Comparison of ENCODE assay signal across 9 cellular contexts in genomic region chr16:67415421-67415820, GRCh38. TPM values are rescaled to one million over a fixed set of nuclear protein-coding genes. Genes with fewer than 3 reads are reported as not detected.
DNase-seq lines count a peak whose midpoint lies in the region; ATAC-seq, FAIRE-seq and TF ChIP-seq lines count a peak whose summit lies in the region.
"Not testable (repeated sequence)": the region's sequence is repeated elsewhere in the genome, so short reads cannot be mapped to it uniquely, and the experiment has no call there.
"Had no signal": no experiment of that assay in that cellular context is flagged by ENCODE, and none has a peak within 500 bp of the region (broad histone marks: within the 10 kb centered on the region; RNA-seq: fewer than 3 reads in every experiment).

No MANE protein-coding gene starts in this region.

- 90% methylated on average over 19 of the region's 19 CpGs for WGBS in A549 (ENCODE audit: missing lambda C conversion rate)

- H3K36me3 Mint-ChIP-seq in WTC11; stimulated activated memory B cell treated with anti-CD40 and anti-IgM and Interleukin-4, amounts not matched to agents 10 μg/mL and 1 μg/mL and 100 μg/mL, for 72 hours: not testable (repeated sequence)

- H3K79me2 ChIP-seq in keratinocyte (ENCODE audit: control insufficient read depth, insufficient read depth, low read length); neural cell (replicated peaks; ENCODE audit: insufficient read depth, low read length): not testable (repeated sequence)

- H3K4me1 Mint-ChIP-seq in WTC11: peaks cover 29% of the 10 kb centered on the region
- peaks cover 20% of the 10 kb centered on the region for H3K4me1 Mint-ChIP-seq in stimulated activated memory B cell treated with anti-CD40 and anti-IgM and Interleukin-4, amounts not matched to agents 10 μg/mL and 1 μg/mL and 100 μg/mL, for 72 hours

- not testable (repeated sequence) for H3K9me3 Mint-ChIP-seq in WTC11; stimulated activated memory B cell treated with anti-CD40 and anti-IgM and Interleukin-4, amounts not matched to agents 10 μg/mL and 1 μg/mL and 100 μg/mL, for 72 hours

- not testable (repeated sequence) for TF ChIP-seq POLR2A in A549 (IDR thresholded peaks at IDR 0.05; ENCODE audit: low read length)

- not testable (repeated sequence) for H4K20me1 ChIP-seq in keratinocyte (ENCODE audit: control insufficient read depth, extremely low read depth, insufficient read depth, low read length); neural cell (ENCODE audit: insufficient read depth)

- dilution Hi-C loops in keratinocyte (cut with MboI; ENCODE audit: extremely low pct_ligation_motif_present, low sequenced_read_pairs): not testable (repeated sequence)

- H2AFZ ChIP-seq in keratinocyte (ENCODE audit: control insufficient read depth, low read length); neural cell (ENCODE audit: low read depth, low read length): not testable (repeated sequence)

- H3K4me3 ChIP-seq in A549: peak overlapping the region; percentile 80
- peak overlapping the region; percentile 66 for H3K4me3 ChIP-seq in HUES48 (ENCODE audit: low read depth, low read length)
- H3K4me3 ChIP-seq in astrocyte of the cerebellum (ENCODE audit: low read depth, low read length): peak overlapping the region; percentile 58
- peak overlapping the region; percentile 70 to 76 (median 72) for H3K4me3 ChIP-seq in keratinocyte (ENCODE audit: control insufficient read depth in 2 of 3, extremely low read depth in 1 of 3, insufficient read depth in 2 of 3, low read depth in 1 of 3, low read length in 3 of 3)
- H3K4me3 ChIP-seq in neural cell (ENCODE audit: low read length): peak overlapping the region; percentile 65

- not testable (repeated sequence) for H3K9me3 ChIP-seq in A549; HUES48 (ENCODE audit: control insufficient read depth, insufficient read depth, low read length); keratinocyte (ENCODE audit: control insufficient read depth, low read depth, low read length); neural cell (ENCODE audit: low read length)

- DNase-seq in A549 (ENCODE audit: low read depth in 1 of 2, low spot score in 1 of 2); WTC11 (ENCODE audit: low spot score); astrocyte of the cerebellum (ENCODE audit: low read depth); epithelial cell of prostate (ENCODE audit: low read depth, low spot score); keratinocyte (ENCODE audit: low read depth, low spot score): not testable (repeated sequence)

- H3K27me3 Mint-ChIP-seq in WTC11 (ENCODE audit: low read depth): peaks cover 24% of the 10 kb centered on the region
- peaks cover 36% of the 10 kb centered on the region for H3K27me3 Mint-ChIP-seq in stimulated activated memory B cell treated with anti-CD40 and anti-IgM and Interleukin-4, amounts not matched to agents 10 μg/mL and 1 μg/mL and 100 μg/mL, for 72 hours

- not testable (repeated sequence) for H3K9me2 ChIP-seq in neural cell (ENCODE audit: insufficient read depth, low read length)

- not testable (repeated sequence) for ATAC-seq in A549; WTC11; stimulated activated memory B cell treated with anti-CD40 and anti-IgM and Interleukin-4, amounts not matched to agents 10 μg/mL and 1 μg/mL and 100 μg/mL, for 72 hours

- TF ChIP-seq RAD21 in A549 (conservative IDR thresholded peaks at IDR 0.05 in 1 of 2, IDR thresholded peaks at IDR 0.05 in 1 of 2); neural cell (conservative IDR thresholded peaks at IDR 0.05): not testable (repeated sequence)

- peak overlapping the region; percentile 9; the same call in 1 of the 2 replicates for H3K27ac Mint-ChIP-seq in WTC11
- H3K27ac Mint-ChIP-seq in stimulated activated memory B cell treated with anti-CD40 and anti-IgM and Interleukin-4, amounts not matched to agents 10 μg/mL and 1 μg/mL and 100 μg/mL, for 72 hours: peak overlapping the region; percentile 85

- peak overlapping the region; percentile 73 for H3K4me3 Mint-ChIP-seq in WTC11
- H3K4me3 Mint-ChIP-seq in stimulated activated memory B cell treated with anti-CD40 and anti-IgM and Interleukin-4, amounts not matched to agents 10 μg/mL and 1 μg/mL and 100 μg/mL, for 72 hours: peak overlapping the region; percentile 68

- H3K4me2 ChIP-seq in A549 (peak overlapping the region; percentile 93), keratinocyte (ENCODE audit: control insufficient read depth, extremely low read depth, insufficient read depth, low read depth, low read length) (peak overlapping the region; percentile 90)
- H3K4me2 ChIP-seq in neural cell (ENCODE audit: low read length): not testable (repeated sequence)

- FAIRE-seq in A549 (lab: Jason Lieb, UNC); keratinocyte (lab: Jason Lieb, UNC): not testable (repeated sequence)

- not testable (repeated sequence) for H3K9ac ChIP-seq in HUES48 (ENCODE audit: low read depth, low read length)
- H3K9ac ChIP-seq in keratinocyte (ENCODE audit: control insufficient read depth, extremely low read depth, insufficient read depth, low read length): peak overlapping the region; percentile 83
- H3K9ac ChIP-seq in neural cell (ENCODE audit: low read length): peak overlapping the region; percentile 59

- in situ Hi-C loops in astrocyte of the cerebellum (cut with HindIII; ENCODE audit: low sequenced_read_pairs): not testable (repeated sequence)

- not testable (repeated sequence) for TF ChIP-seq EP300 in A549 (IDR thresholded peaks at IDR 0.05); neural cell (conservative IDR thresholded peaks at IDR 0.05; ENCODE audit: poor library complexity, severe bottlenecking)

- not testable (repeated sequence) for TF ChIP-seq CTCF in A549 (IDR thresholded peaks at IDR 0.05); WTC11 (IDR thresholded peaks at IDR 0.05); astrocyte of the cerebellum (IDR thresholded peaks at IDR 0.05; ENCODE audit: low read depth, low read length, missing control alignments); keratinocyte (optimal IDR thresholded peaks at IDR 0.05 in 1 of 3, IDR thresholded peaks at IDR 0.05 in 1 of 3, conservative IDR thresholded peaks at IDR 0.05 in 1 of 3; ENCODE audit: extremely low read depth in 1 of 3, insufficient read depth in 2 of 3, low read length in 3 of 3); neural cell (IDR thresholded peaks at IDR 0.05; ENCODE audit: poor library complexity, severe bottlenecking)

- POLR2A ChIA-PET in A549 (lab: Yijun Ruan, JAX); WTC11 (lab: Charles Lee): not testable (repeated sequence)

- H3K36me3 ChIP-seq in HUES48 (ENCODE audit: control insufficient read depth, insufficient read depth, low read length); keratinocyte (ENCODE audit: control insufficient read depth in 2 of 2, extremely low read depth in 1 of 2, insufficient read depth in 2 of 2, low read length in 2 of 2); neural cell (ENCODE audit: insufficient read depth, low read length): not testable (repeated sequence)

- not testable (repeated sequence) for H3K9me1 ChIP-seq in keratinocyte (ENCODE audit: control insufficient read depth, extremely low read depth, insufficient read depth, low read length)

- H3K27ac ChIP-seq in A549 (peak overlapping the region; percentile 91 to 96), epithelial cell of prostate (peak overlapping the region; percentile 50), keratinocyte (ENCODE audit: control insufficient read depth, insufficient read depth, low read length) (peak overlapping the region; percentile 68)
- not testable (repeated sequence) for H3K27ac ChIP-seq in HUES48 (ENCODE audit: low read depth, low read length); neural cell (ENCODE audit: low read length)

- peaks cover 10% of the 10 kb centered on the region; the same call in 2 of the 3 replicates for H3K4me1 ChIP-seq in A549
- H3K4me1 ChIP-seq in HUES48 (ENCODE audit: control insufficient read depth, insufficient read depth, low read length); keratinocyte (ENCODE audit: control insufficient read depth, extremely low read depth, insufficient read depth, low read length): not testable (repeated sequence)

- H3K27me3 ChIP-seq in HUES48 (ENCODE audit: control insufficient read depth, insufficient read depth, low read length); keratinocyte (ENCODE audit: control insufficient read depth, extremely low read depth, insufficient read depth, low read length); neural cell (ENCODE audit: insufficient read depth, low read depth, low read length): not testable (repeated sequence)

- CTCF ChIA-PET in A549 (lab: Yijun Ruan, JAX): interaction anchor here (1.1 to 3.6 kb wide), 7 partner anchors 13 to 155 kb away, joined by 4 to 17 read pairs (median 7); no protein-coding TSS in a partner anchor
- CTCF ChIA-PET in WTC11 (lab: Charles Lee): interaction anchor here (0.8 to 4.0 kb wide), 4 partner anchors 9 to 50 kb away, joined by 3 to 42 read pairs (median 13); no protein-coding TSS in a partner anchor

- not testable (repeated sequence) for H3F3A ChIP-seq in neural cell (ENCODE audit: insufficient read depth, low read length, poor library complexity, severe bottlenecking)

RNA-seq across cellular contexts. Expression of gene ZDHHC1, which starts 0.9 kb away (rescaled TPM):
- 3.5 and 3.8 TPM in 2 replicates for polyA plus RNA-seq in A549 (2011; rRNA removed)
- polyA plus RNA-seq in A549 (2012; cell fraction: cytosol; rRNA removed): 6.8 and 10.0 TPM in 2 replicates
- 27.1 and 31.1 TPM in 2 replicates for polyA plus RNA-seq in A549 (2012; cell fraction: nucleus; rRNA removed)
- 5.0 to 7.2 TPM (median 5.9 TPM) in 3 replicates for polyA plus RNA-seq in A549 (2017; fragmentation: RNase III; extraction: RNeasy Plus Mini Kit Qiagen cat#74134 plus additional on column Dnase treatment)
- 3.8 and 9.3 TPM in 2 replicates for polyA minus RNA-seq in A549 (2011; rRNA and poly(A)+ RNA removed)
- 4.2 to 4.9 TPM (median 4.6 TPM) in 3 replicates for total RNA-seq in WTC11 (2021)
- polyA plus RNA-seq in keratinocyte: 1.1 to 3.2 TPM (median 1.8 TPM) in 3 replicates
- polyA plus RNA-seq in keratinocyte (2011; ENCODE audit: low read depth): 2.5 TPM
- polyA plus RNA-seq in keratinocyte (2011; cell fraction: cytosol; rRNA removed): 2.5 and 3.4 TPM in 2 replicates
- 6.3 and 9.1 TPM in 2 replicates for polyA plus RNA-seq in keratinocyte (2011; cell fraction: nucleus; rRNA removed)
- 2.9 and 3.1 TPM in 2 replicates for polyA plus RNA-seq in keratinocyte (2012; ENCODE audit: low replicate concordance)
- 2.0 to 5.0 TPM (median 2.8 TPM) in 3 replicates for polyA minus RNA-seq in keratinocyte
- polyA minus RNA-seq in keratinocyte (2011; cell fraction: cytosol; rRNA and poly(A)+ RNA removed): 4.8 TPM
- polyA minus RNA-seq in keratinocyte (2011; cell fraction: nucleus; rRNA and poly(A)+ RNA removed): 4.3 and 7.5 TPM in 2 replicates
- 1.7 TPM in 1 of 2 replicates, not detected in the other for polyA plus RNA-seq in neural cell
- polyA minus RNA-seq in neural cell: 1.7 and 1.9 TPM in 2 replicates

RNA-seq across cellular contexts. Expression of gene HSD11B2, which starts 15.5 kb away (rescaled TPM):
- polyA plus RNA-seq in A549 (2011; rRNA removed): 0.53 and 0.75 TPM in 2 replicates
- polyA plus RNA-seq in A549 (2012; cell fraction: cytosol; rRNA removed): 1.3 and 1.5 TPM in 2 replicates
- polyA plus RNA-seq in A549 (2012; cell fraction: nucleus; rRNA removed): 3.0 and 3.7 TPM in 2 replicates
- polyA plus RNA-seq in A549 (2017; fragmentation: RNase III; extraction: RNeasy Plus Mini Kit Qiagen cat#74134 plus additional on column Dnase treatment): 0.93 to 1.6 TPM (median 1.2 TPM) in 3 replicates
- 0.21 and 0.39 TPM in 2 replicates for polyA minus RNA-seq in A549 (2011; rRNA and poly(A)+ RNA removed)
- 33.4 to 38.3 TPM (median 36.4 TPM) in 3 replicates for total RNA-seq in WTC11 (2021)
- 0.59 to 2.4 TPM (median 0.93 TPM) in 3 replicates for polyA plus RNA-seq in keratinocyte
- 1.7 TPM for polyA plus RNA-seq in keratinocyte (2011; ENCODE audit: low read depth)
- polyA plus RNA-seq in keratinocyte (2011; cell fraction: cytosol; rRNA removed): 0.64 and 0.65 TPM in 2 replicates
- 4.9 and 6.1 TPM in 2 replicates for polyA plus RNA-seq in keratinocyte (2011; cell fraction: nucleus; rRNA removed)
- polyA plus RNA-seq in keratinocyte (2012; ENCODE audit: low replicate concordance): 0.72 and 5.8 TPM in 2 replicates
- polyA minus RNA-seq in keratinocyte: 0.48 to 1.4 TPM (median 1.1 TPM) in 3 replicates
- polyA minus RNA-seq in keratinocyte (2011; cell fraction: cytosol; rRNA and poly(A)+ RNA removed): 0.96 TPM
- polyA minus RNA-seq in keratinocyte (2011; cell fraction: nucleus; rRNA and poly(A)+ RNA removed): 0.74 and 1.6 TPM in 2 replicates
- polyA plus RNA-seq in neural cell: 0.24 and 2.8 TPM in 2 replicates
- polyA minus RNA-seq in neural cell: not detected in 2 replicates
- total RNA-seq: dermis blood vessel endothelial cell had no signal

RNA-seq across cellular contexts. Expression of gene TPPP3, which starts 22.1 kb away (rescaled TPM):
- 9.4 and 10.6 TPM in 2 replicates for polyA plus RNA-seq in A549 (2011; rRNA removed)
- polyA plus RNA-seq in A549 (2012; cell fraction: cytosol; rRNA removed): 20.1 and 29.1 TPM in 2 replicates
- 21.8 and 32.6 TPM in 2 replicates for polyA plus RNA-seq in A549 (2012; cell fraction: nucleus; rRNA removed)
- 8.7 to 10.9 TPM (median 9.6 TPM) in 3 replicates for polyA plus RNA-seq in A549 (2017; fragmentation: RNase III; extraction: RNeasy Plus Mini Kit Qiagen cat#74134 plus additional on column Dnase treatment)
- 2.4 and 2.5 TPM in 2 replicates for polyA minus RNA-seq in A549 (2011; rRNA and poly(A)+ RNA removed)
- 0.57 to 0.74 TPM (median 0.64 TPM) in 3 replicates for total RNA-seq in WTC11 (2021)
- polyA plus RNA-seq in keratinocyte: 0.37 to 0.96 TPM in 2 of 3 replicates, not detected in the other
- polyA plus RNA-seq in keratinocyte (2011; ENCODE audit: low read depth): 1.1 TPM
- not detected in 2 replicates for polyA plus RNA-seq in keratinocyte (2011; cell fraction: cytosol; rRNA removed)
- 0.11 and 0.17 TPM in 2 replicates for polyA plus RNA-seq in keratinocyte (2011; cell fraction: nucleus; rRNA removed)
- 0.10 and 0.79 TPM in 2 replicates for polyA plus RNA-seq in keratinocyte (2012; ENCODE audit: low replicate concordance)
- polyA minus RNA-seq in keratinocyte: 0.16 TPM in 1 of 3 replicates, not detected in the others
- polyA minus RNA-seq in keratinocyte (2011; cell fraction: cytosol; rRNA and poly(A)+ RNA removed): not detected
- polyA minus RNA-seq in keratinocyte (2011; cell fraction: nucleus; rRNA and poly(A)+ RNA removed): 0.42 TPM in 1 of 2 replicates, not detected in the other
- 1.1 and 2.7 TPM in 2 replicates for polyA plus RNA-seq in neural cell
- polyA minus RNA-seq in neural cell: 1.0 and 1.5 TPM in 2 replicates
- total RNA-seq: dermis blood vessel endothelial cell had no signal
